1 cellular context compared by ENCODE assay signal in genomic region chr6:39302669-39303424, GRCh38.
TF ChIP-seq lines count a peak whose summit lies in the region.

No MANE protein-coding gene starts in this region.

TF ChIP-seq in HepG2, 621 proteins besides CTCF, POLR2A, EP300 and RAD21 (continued from another document and continues in another):
- TF ChIP-seq PATZ1 (CRISPR knock-in tag; IDR thresholded peaks at IDR 0.05) (0 out of 2 replicates have a peak, but pooled peaks have one; percentile 17), RXRB (CRISPR knock-in tag; IDR thresholded peaks at IDR 0.05; ENCODE audit: borderline replicate concordance) (peak; percentile 38; the same call in 1 of the 2 replicates), BRF2 (CRISPR knock-in tag; IDR thresholded peaks at IDR 0.05) (no peak), ZNF878 (CRISPR knock-in tag; IDR thresholded peaks at IDR 0.05) (no peak), KDM5B (CRISPR knock-in tag; IDR thresholded peaks at IDR 0.05; ENCODE audit: borderline replicate concordance) (peak; percentile 48; the same call in 1 of the 2 replicates), GABPB1 (CRISPR knock-in tag; IDR thresholded peaks at IDR 0.05) (peak; percentile 85), ARHGAP35 (CRISPR knock-in tag; IDR thresholded peaks at IDR 0.05; ENCODE audit: borderline replicate concordance) (no peak), HNRNPH1 (optimal IDR thresholded peaks at IDR 0.05; ENCODE audit: low read depth, low read length) (no peak), ZBTB20 (CRISPR knock-in tag; IDR thresholded peaks at IDR 0.05; ENCODE audit: borderline replicate concordance, low read depth) (peak; percentile 45; the same call in 1 of the 2 replicates), SMAD3 (CRISPR knock-in tag; IDR thresholded peaks at IDR 0.05) (0 out of 2 replicates have a peak, but pooled peaks have one; percentile 54), ELF3 (CRISPR knock-in tag; IDR thresholded peaks at IDR 0.05) (0 out of 2 replicates have a peak, but pooled peaks have one; percentile 18), ZNF841 (CRISPR knock-in tag; IDR thresholded peaks at IDR 0.05; ENCODE audit: borderline replicate concordance) (no peak), ZNF18 (CRISPR knock-in tag; IDR thresholded peaks at IDR 0.05; ENCODE audit: insufficient replicate concordance) (no peak), SALL1 (CRISPR knock-in tag; IDR thresholded peaks at IDR 0.05) (peak; percentile 56; the same call in 1 of the 2 replicates), ZNF512B (CRISPR knock-in tag; IDR thresholded peaks at IDR 0.05; ENCODE audit: borderline replicate concordance) (0 out of 2 replicates have a peak, but pooled peaks have one; percentile 46), ZNF205 (CRISPR knock-in tag; IDR thresholded peaks at IDR 0.05) (peak; percentile 63; the same call in 1 of the 2 replicates), ZMYM4 (CRISPR knock-in tag; IDR thresholded peaks at IDR 0.05) (0 out of 2 replicates have a peak, but pooled peaks have one; percentile 16), MEF2D (CRISPR knock-in tag; IDR thresholded peaks at IDR 0.05) (0 out of 2 replicates have a peak, but pooled peaks have one; percentile 29), SP1 (IDR thresholded peaks at IDR 0.05) (no peak), SP1 (CRISPR knock-in tag; IDR thresholded peaks at IDR 0.05) (peak; percentile 52; the same call in 1 of the 2 replicates), ZNF589 (CRISPR knock-in tag; conservative IDR thresholded peaks at IDR 0.05) (no peak), TEF (CRISPR knock-in tag; IDR thresholded peaks at IDR 0.05) (peak; percentile 87; the same call in 1 of the 2 replicates), ZNF414 (CRISPR knock-in tag; IDR thresholded peaks at IDR 0.05) (no peak), ZBTB26 (CRISPR knock-in tag; IDR thresholded peaks at IDR 0.05; ENCODE audit: borderline replicate concordance) (0 out of 2 replicates have a peak, but pooled peaks have one; percentile 74), MIER2 (CRISPR knock-in tag; IDR thresholded peaks at IDR 0.05) (peak; percentile 60; the same call in 1 of the 2 replicates), ZNF691 (CRISPR knock-in tag; IDR thresholded peaks at IDR 0.05; ENCODE audit: borderline replicate concordance, low read depth) (0 out of 2 replicates have a peak, but pooled peaks have one; percentile 52), SMC3 (IDR thresholded peaks at IDR 0.05; ENCODE audit: low read length) (peak; percentile 88), UBTF (CRISPR knock-in tag; IDR thresholded peaks at IDR 0.05) (peak; percentile 62; the same call in 1 of the 2 replicates), XRCC5 (optimal IDR thresholded peaks at IDR 0.05; ENCODE audit: low read length) (peak; percentile 81), SP4 (CRISPR knock-in tag; IDR thresholded peaks at IDR 0.05) (peak; percentile 49; the same call in 1 of the 2 replicates), ERF (CRISPR knock-in tag; IDR thresholded peaks at IDR 0.05) (peak; percentile 47; the same call in 1 of the 2 replicates), CEBPG (CRISPR knock-in tag; IDR thresholded peaks at IDR 0.05) (peak; percentile 88), POGZ (CRISPR knock-in tag; IDR thresholded peaks at IDR 0.05) (no peak), KDM3A (CRISPR knock-in tag; IDR thresholded peaks at IDR 0.05; ENCODE audit: low read depth) (peak; percentile 54; the same call in 1 of the 2 replicates), ARID5B (CRISPR knock-in tag; IDR thresholded peaks at IDR 0.05) (peak; percentile 30; the same call in 1 of the 2 replicates), MEIS2 (CRISPR knock-in tag; IDR thresholded peaks at IDR 0.05) (peak; percentile 26; the same call in 1 of the 2 replicates), ZSCAN29 (CRISPR knock-in tag; conservative IDR thresholded peaks at IDR 0.05) (no peak), SOX13 (IDR thresholded peaks at IDR 0.05) (no peak), SOX13 (CRISPR knock-in tag; conservative IDR thresholded peaks at IDR 0.05 in 1 of 2, IDR thresholded peaks at IDR 0.05 in 1 of 2) (0 out of 4 replicates have a peak, but pooled peaks of 1 of the 2 experiments have one; percentile 17), CBX5 (CRISPR knock-in tag; IDR thresholded peaks at IDR 0.05; ENCODE audit: borderline replicate concordance) (peak; percentile 74; the same call in 1 of the 2 replicates), AHR (CRISPR knock-in tag; IDR thresholded peaks at IDR 0.05) (no peak), CEBPB (IDR thresholded peaks at IDR 0.05; ENCODE audit: borderline replicate concordance, low read depth, low read length) (peak; percentile 90), ZNF768 (CRISPR knock-in tag; IDR thresholded peaks at IDR 0.05) (peak; percentile 87), MXD1 (CRISPR knock-in tag; IDR thresholded peaks at IDR 0.05) (peak; percentile 14; the same call in 1 of the 2 replicates)
